ENCODE assay signal across 8 cellular contexts in the genomic region with DNA sequence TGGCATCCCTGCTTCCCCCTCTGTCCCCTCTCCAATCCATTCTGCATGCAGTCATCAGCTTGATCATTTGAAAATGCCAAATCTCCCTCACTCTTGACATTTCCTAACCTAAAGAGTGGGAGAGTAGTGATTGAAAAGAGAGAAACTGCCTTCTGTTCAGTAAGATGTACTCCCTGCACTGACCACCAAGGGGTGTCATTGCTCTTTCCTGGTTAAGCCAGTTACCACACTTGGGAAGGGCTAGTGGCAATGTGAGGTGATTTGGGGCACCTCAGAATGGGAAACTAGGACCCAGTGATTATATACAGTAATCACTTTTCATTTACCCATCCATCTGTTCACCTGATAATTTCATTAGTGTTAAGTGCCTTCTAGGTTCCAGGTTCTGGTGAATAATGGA. TPM values are rescaled to one million over a fixed set of nuclear protein-coding genes. Genes with fewer than 3 reads are reported as not detected.
DNase-seq lines count a peak whose midpoint lies in the region; ATAC-seq and TF ChIP-seq lines count a peak whose summit lies in the region.

No MANE protein-coding gene starts in this region.

- H3K27me3 ChIP-seq in GM23338 (ENCODE audit: insufficient read depth), result no peaks in the 10 kb centered on the region
- no peaks in the 10 kb centered on the region for H3K27me3 ChIP-seq in liver (ENCODE audit: control insufficient read depth in 4 of 4, insufficient read depth in 4 of 4, low read length in 3 of 4)

- no peak overlapping the region for H3K4me3 Mint-ChIP-seq in GM23338

- H3K4me1 Mint-ChIP-seq in GM23338, result no peaks in the 10 kb centered on the region

- peaks cover 2% of the 10 kb centered on the region for H3K4me1 ChIP-seq in GM23338 (ENCODE audit: insufficient read depth)
- H3K4me1 ChIP-seq in liver (ENCODE audit: control insufficient read depth in 4 of 4, insufficient read depth in 4 of 4, low read length in 3 of 4), result peaks cover 0 to 12% (median 4%) of the 10 kb centered on the region in 4 donors

- no peak overlapping the region for H3K4me2 ChIP-seq in GM23338

- DNase-seq in COR-L47 (lab: John Stamatoyannopoulos, UW) (peak; percentile 9), GM23338 (ENCODE audit: low spot score) (peak; percentile 77), OCI-M1 (lab: John Stamatoyannopoulos, UW) (peak; percentile 69), cardiac fibroblast (ENCODE audit: low read depth in 2 of 2) (peak; percentile 60)

- no peaks in the 10 kb centered on the region for H4K20me1 ChIP-seq in GM23338 (replicated peaks; ENCODE audit: insufficient read depth)

- no peaks in the 10 kb centered on the region for H3K9me2 ChIP-seq in GM23338 (ENCODE audit: insufficient read depth)

- H3K36me3 ChIP-seq in GM23338 (ENCODE audit: insufficient read depth) (peaks cover 18% of the 10 kb centered on the region), liver (ENCODE audit: control insufficient read depth in 4 of 4, insufficient read depth in 3 of 4, low read depth in 1 of 4, low read length in 3 of 4) (peaks cover 9 to 53% (median 21%) of the 10 kb centered on the region in 4 donors)

- TF ChIP-seq RAD21 in liver (IDR thresholded peaks at IDR 0.05), result peak; percentile 90 to 94

- peak; percentile 81 to 95 for TF ChIP-seq CTCF in GM23338 (conservative IDR thresholded peaks at IDR 0.05; ENCODE audit: low read depth in 2 of 2)
- peak; percentile 69 for TF ChIP-seq CTCF in cardiac fibroblast (IDR thresholded peaks at IDR 0.05; ENCODE audit: low read depth, low read length)
- TF ChIP-seq CTCF in liver (IDR thresholded peaks at IDR 0.05; ENCODE audit: low read depth, low read length, missing input control), result peak; percentile 62

- H3K36me3 Mint-ChIP-seq in GM23338 (ENCODE audit: low read depth), result peaks cover 54% of the 10 kb centered on the region

- H2AFZ ChIP-seq in GM23338, result no peak overlapping the region

- H3K4me3 ChIP-seq in GM23338 (no peak overlapping the region), cardiac fibroblast (replicated peaks in 1 of 2; ENCODE audit: low read depth in 2 of 2, low read length in 2 of 2) (no peak overlapping the region), liver (ENCODE audit: low read depth in 1 of 3, low read length in 3 of 3) (no peak overlapping the region)

- peak; percentile 93 for ATAC-seq in GM23338
- ATAC-seq in GM19328 (IDR thresholded peaks at IDR 0.05; ENCODE audit: unreplicated experiment), result no peak
- ATAC-seq in HG03135 (IDR thresholded peaks at IDR 0.05; ENCODE audit: unreplicated experiment), result no peak
- no peak for ATAC-seq in GM18868 (IDR thresholded peaks at IDR 0.05; ENCODE audit: unreplicated experiment)

- H3K27me3 Mint-ChIP-seq in GM23338 (ENCODE audit: insufficient read depth, low read depth, poor library complexity), result peaks cover 6% of the 10 kb centered on the region

- H3F3A ChIP-seq in GM23338 (replicated peaks; ENCODE audit: low read depth), result 0 out of 2 replicates have a peak, but pooled peaks cover 4% of the 10 kb centered on the region

- H3K27ac Mint-ChIP-seq in GM23338, result no peak overlapping the region

- H3K9ac ChIP-seq in liver (ENCODE audit: low read depth in 1 of 2, low read length in 2 of 2), result no peak overlapping the region

- peaks cover 6% of the 10 kb centered on the region for H3K79me2 ChIP-seq in GM23338 (replicated peaks; ENCODE audit: insufficient read depth)

- H3K27ac ChIP-seq in GM23338 (ENCODE audit: low read depth) (no peak overlapping the region), liver (ENCODE audit: low read depth in 1 of 2, low read length in 2 of 2) (no peak overlapping the region)

- no peaks in the 10 kb centered on the region for H3K9me3 ChIP-seq in liver (ENCODE audit: control insufficient read depth in 4 of 4, low read length in 3 of 4)

- H3K9me3 Mint-ChIP-seq in GM23338, result no peaks in the 10 kb centered on the region; the same call in 2 of the 3 replicates

TF ChIP-seq in GM23338, 12 proteins besides CTCF, POLR2A, EP300 and RAD21 (continues in another document):
- TF ChIP-seq, protein P1, sequence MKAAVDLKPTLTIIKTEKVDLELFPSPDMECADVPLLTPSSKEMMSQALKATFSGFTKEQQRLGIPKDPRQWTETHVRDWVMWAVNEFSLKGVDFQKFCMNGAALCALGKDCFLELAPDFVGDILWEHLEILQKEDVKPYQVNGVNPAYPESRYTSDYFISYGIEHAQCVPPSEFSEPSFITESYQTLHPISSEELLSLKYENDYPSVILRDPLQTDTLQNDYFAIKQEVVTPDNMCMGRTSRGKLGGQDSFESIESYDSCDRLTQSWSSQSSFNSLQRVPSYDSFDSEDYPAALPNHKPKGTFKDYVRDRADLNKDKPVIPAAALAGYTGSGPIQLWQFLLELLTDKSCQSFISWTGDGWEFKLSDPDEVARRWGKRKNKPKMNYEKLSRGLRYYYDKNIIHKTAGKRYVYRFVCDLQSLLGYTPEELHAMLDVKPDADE (IDR thresholded peaks at IDR 0.05), result no peak
- no peak for TF ChIP-seq STAT1 (IDR thresholded peaks at IDR 0.05; ENCODE audit: unreplicated experiment)
- no peak for TF ChIP-seq JUNB (IDR thresholded peaks at IDR 0.05; ENCODE audit: unreplicated experiment)
- TF ChIP-seq NANOG (IDR thresholded peaks at IDR 0.05; ENCODE audit: borderline replicate concordance), result no peak

TF ChIP-seq in liver, 16 proteins besides CTCF, POLR2A, EP300 and RAD21 (continues in another document):
- TF ChIP-seq, protein P2, sequence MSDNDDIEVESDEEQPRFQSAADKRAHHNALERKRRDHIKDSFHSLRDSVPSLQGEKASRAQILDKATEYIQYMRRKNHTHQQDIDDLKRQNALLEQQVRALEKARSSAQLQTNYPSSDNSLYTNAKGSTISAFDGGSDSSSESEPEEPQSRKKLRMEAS (IDR thresholded peaks at IDR 0.05), result no peak
- TF ChIP-seq FOXA2 (IDR thresholded peaks at IDR 0.05) (no peak), HNF4A (conservative IDR thresholded peaks at IDR 0.05) (no peak), JUND (IDR thresholded peaks at IDR 0.05) (no peak)
- TF ChIP-seq, protein P3, sequence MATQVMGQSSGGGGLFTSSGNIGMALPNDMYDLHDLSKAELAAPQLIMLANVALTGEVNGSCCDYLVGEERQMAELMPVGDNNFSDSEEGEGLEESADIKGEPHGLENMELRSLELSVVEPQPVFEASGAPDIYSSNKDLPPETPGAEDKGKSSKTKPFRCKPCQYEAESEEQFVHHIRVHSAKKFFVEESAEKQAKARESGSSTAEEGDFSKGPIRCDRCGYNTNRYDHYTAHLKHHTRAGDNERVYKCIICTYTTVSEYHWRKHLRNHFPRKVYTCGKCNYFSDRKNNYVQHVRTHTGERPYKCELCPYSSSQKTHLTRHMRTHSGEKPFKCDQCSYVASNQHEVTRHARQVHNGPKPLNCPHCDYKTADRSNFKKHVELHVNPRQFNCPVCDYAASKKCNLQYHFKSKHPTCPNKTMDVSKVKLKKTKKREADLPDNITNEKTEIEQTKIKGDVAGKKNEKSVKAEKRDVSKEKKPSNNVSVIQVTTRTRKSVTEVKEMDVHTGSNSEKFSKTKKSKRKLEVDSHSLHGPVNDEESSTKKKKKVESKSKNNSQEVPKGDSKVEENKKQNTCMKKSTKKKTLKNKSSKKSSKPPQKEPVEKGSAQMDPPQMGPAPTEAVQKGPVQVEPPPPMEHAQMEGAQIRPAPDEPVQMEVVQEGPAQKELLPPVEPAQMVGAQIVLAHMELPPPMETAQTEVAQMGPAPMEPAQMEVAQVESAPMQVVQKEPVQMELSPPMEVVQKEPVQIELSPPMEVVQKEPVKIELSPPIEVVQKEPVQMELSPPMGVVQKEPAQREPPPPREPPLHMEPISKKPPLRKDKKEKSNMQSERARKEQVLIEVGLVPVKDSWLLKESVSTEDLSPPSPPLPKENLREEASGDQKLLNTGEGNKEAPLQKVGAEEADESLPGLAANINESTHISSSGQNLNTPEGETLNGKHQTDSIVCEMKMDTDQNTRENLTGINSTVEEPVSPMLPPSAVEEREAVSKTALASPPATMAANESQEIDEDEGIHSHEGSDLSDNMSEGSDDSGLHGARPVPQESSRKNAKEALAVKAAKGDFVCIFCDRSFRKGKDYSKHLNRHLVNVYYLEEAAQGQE (IDR thresholded peaks at IDR 0.05), result no peak
- TF ChIP-seq, protein P4, sequence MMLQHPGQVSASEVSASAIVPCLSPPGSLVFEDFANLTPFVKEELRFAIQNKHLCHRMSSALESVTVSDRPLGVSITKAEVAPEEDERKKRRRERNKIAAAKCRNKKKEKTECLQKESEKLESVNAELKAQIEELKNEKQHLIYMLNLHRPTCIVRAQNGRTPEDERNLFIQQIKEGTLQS (IDR thresholded peaks at IDR 0.05), result no peak

RNA-seq across cellular contexts. Expression of a gene that starts 6.9 kb away (rescaled TPM):
- total RNA-seq in GM23338 (2014; rRNA removed; shearing (Covaris generic)), result 0.45 TPM in 1 of 2 replicates, not detected in the other
- 0.28 and 0.31 TPM in 2 replicates for polyA plus RNA-seq in GM23338 (2016; fragmentation: Nextera tagmentation; extraction: Ambion mirVana)
- total RNA-seq in liver, result under 1 TPM; 0.05 to 0.08 TPM
- polyA plus RNA-seq in liver, result not detected

RNA-seq across cellular contexts. Expression of a gene that starts 10.8 kb away (rescaled TPM):
- total RNA-seq in GM23338 (2014; rRNA removed; shearing (Covaris generic)), result 3.3 and 4.4 TPM in 2 replicates
- polyA plus RNA-seq in GM23338 (2016; fragmentation: Nextera tagmentation; extraction: Ambion mirVana) (4.7 and 5.0 TPM in 2 replicates), liver (1 to 10 TPM; 2.7 to 5.8 TPM)
- 1 to 10 TPM; 2.6 to 4.4 TPM for total RNA-seq in liver

RNA-seq across cellular contexts. Expression of a gene that starts 11.0 kb away (rescaled TPM):
- 67.1 and 75.1 TPM in 2 replicates for total RNA-seq in GM23338 (2014; rRNA removed; shearing (Covaris generic))
- polyA plus RNA-seq in GM23338 (2016; fragmentation: Nextera tagmentation; extraction: Ambion mirVana) (50.5 and 51.1 TPM in 2 replicates), liver (10 to 100 TPM; 14.9 to 20.9 TPM)
- 10 to 100 TPM; 24.5 to 28.0 TPM for total RNA-seq in liver

RNA-seq across cellular contexts. Expression of a gene that starts 37.8 kb away (rescaled TPM):
- total RNA-seq in GM23338 (2014; rRNA removed; shearing (Covaris generic)), result 10.8 and 12.8 TPM in 2 replicates
- polyA plus RNA-seq in GM23338 (2016; fragmentation: Nextera tagmentation; extraction: Ambion mirVana), result 2.3 and 2.6 TPM in 2 replicates
- 1 to 10 TPM in 1 of 2 donors, not detected in 1; 5.1 TPM for total RNA-seq in liver
- under 1 TPM in 1 of 2 donors, not detected in 1; 0.14 TPM for polyA plus RNA-seq in liver

RNA-seq across cellular contexts. Expression of a gene that starts 39.1 kb away (rescaled TPM):
- 1.8 and 2.2 TPM in 2 replicates for total RNA-seq in GM23338 (2014; rRNA removed; shearing (Covaris generic))
- 1.2 and 1.9 TPM in 2 replicates for polyA plus RNA-seq in GM23338 (2016; fragmentation: Nextera tagmentation; extraction: Ambion mirVana)
- 10 to 100 TPM; 10.8 to 96.9 TPM for total RNA-seq in liver
- 1 to 10 TPM; 3.9 to 7.2 TPM for polyA plus RNA-seq in liver

Comparison
In these comparisons a context has a peak if more than half of its experiments do, and no peak if none do; other contexts are left out.
1. DNase-seq: peak in every context shown above with its lines; median percentile 77 in GM23338; 69 in OCI-M1; 60 in cardiac fibroblast; 9 in COR-L47.